7 cellular contexts compared by ENCODE assay signal in the genomic region with DNA sequence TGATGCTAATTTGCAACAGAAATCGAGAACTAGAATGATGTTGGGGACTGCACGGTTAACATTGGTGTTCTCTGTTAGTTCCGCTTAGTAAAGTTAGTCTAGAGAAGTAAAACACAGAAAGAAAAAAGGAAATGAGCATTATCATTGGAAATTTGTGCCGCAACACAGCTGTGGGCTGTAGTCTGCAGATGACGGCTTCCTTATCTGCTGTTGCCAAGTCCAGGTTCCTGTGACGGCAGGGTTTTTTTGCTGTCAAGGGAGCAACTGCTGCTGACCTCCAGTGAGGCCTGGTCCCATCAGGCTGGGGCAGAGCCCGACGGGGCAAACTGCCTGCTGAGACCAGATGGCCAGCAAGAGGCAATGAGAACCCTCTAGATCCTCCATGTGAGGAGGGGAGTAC. TPM values are rescaled to one million over a fixed set of nuclear protein-coding genes. Genes with fewer than 3 reads are reported as not detected.
A peak's percentile ranks its signal among the peaks of the same experiment; 100 is the strongest.
DNase-seq lines count a peak whose midpoint lies in the region; ATAC-seq lines count a peak whose summit lies in the region.

No MANE protein-coding gene starts in this region.

- peaks cover 4% of the 10 kb centered on the region for H3K36me3 Mint-ChIP-seq in T-helper 17 cell (ENCODE audit: low read depth)
- H3K36me3 Mint-ChIP-seq in stimulated activated memory B cell treated with anti-CD40 and anti-IgM and Interleukin-4, amounts not matched to agents 10 μg/mL and 1 μg/mL and 100 μg/mL, for 72 hours, result peaks cover 18% of the 10 kb centered on the region
- peaks cover 82% of the 10 kb centered on the region for H3K36me3 Mint-ChIP-seq in activated T-cell treated with anti-CD3 and anti-CD28 coated beads, Interleukin-2, amount 50 U/mL, for 24 hours (ENCODE audit: low read depth)

- no peaks in the 10 kb centered on the region for H3K4me1 Mint-ChIP-seq in T-helper 17 cell
- H3K4me1 Mint-ChIP-seq in stimulated activated memory B cell treated with anti-CD40 and anti-IgM and Interleukin-4, amounts not matched to agents 10 μg/mL and 1 μg/mL and 100 μg/mL, for 72 hours, result peaks cover 47% of the 10 kb centered on the region
- H3K4me1 Mint-ChIP-seq in activated T-cell treated with anti-CD3 and anti-CD28 coated beads, Interleukin-2, amount 50 U/mL, for 24 hours (ENCODE audit: low read depth), result peaks cover 59% of the 10 kb centered on the region

- no peak overlapping the region for H3K27ac Mint-ChIP-seq in T-helper 17 cell
- H3K27ac Mint-ChIP-seq in stimulated activated memory B cell treated with anti-CD40 and anti-IgM and Interleukin-4, amounts not matched to agents 10 μg/mL and 1 μg/mL and 100 μg/mL, for 72 hours, result peak overlapping the region; percentile 93
- no peak overlapping the region for H3K27ac Mint-ChIP-seq in activated T-cell treated with anti-CD3 and anti-CD28 coated beads, Interleukin-2, amount 50 U/mL, for 24 hours

- H3K4me3 Mint-ChIP-seq in T-helper 17 cell, result no peak overlapping the region
- no peak overlapping the region for H3K4me3 Mint-ChIP-seq in stimulated activated memory B cell treated with anti-CD40 and anti-IgM and Interleukin-4, amounts not matched to agents 10 μg/mL and 1 μg/mL and 100 μg/mL, for 72 hours
- H3K4me3 Mint-ChIP-seq in activated T-cell treated with anti-CD3 and anti-CD28 coated beads, Interleukin-2, amount 50 U/mL, for 24 hours, result no peak overlapping the region

- no peaks in the 10 kb centered on the region for H3K9me3 ChIP-seq in T-helper 17 cell (ENCODE audit: control insufficient read depth, low read length, poor library complexity, severe bottlenecking)

- no peak for DNase-seq in T-helper 17 cell
- no peak for DNase-seq in DMS79 treated with DMSO at 0.1 percent for 48 hours (lab: John Stamatoyannopoulos, UW)
- no peak for DNase-seq in activated CD4-positive, alpha-beta T cell treated with anti-CD3 and anti-CD28 coated beads, Interleukin-2, amount 50 U/mL, for 1 hour
- no peak for DNase-seq in activated T-cell treated with anti-CD3 and anti-CD28 coated beads, Interleukin-2, amount 50 U/mL, for 24 hours

- ATAC-seq in GM19372 (IDR thresholded peaks at IDR 0.05; ENCODE audit: low read depth, unreplicated experiment) (peak; percentile 62), HG02973 (IDR thresholded peaks at IDR 0.05; ENCODE audit: unreplicated experiment) (peak; percentile 88), T-helper 17 cell (peak; percentile 35)
- peak; percentile 96 for ATAC-seq in stimulated activated memory B cell treated with anti-CD40 and anti-IgM and Interleukin-4, amounts not matched to agents 10 μg/mL and 1 μg/mL and 100 μg/mL, for 72 hours

- no peaks in the 10 kb centered on the region for H3K27me3 Mint-ChIP-seq in T-helper 17 cell
- H3K27me3 Mint-ChIP-seq in stimulated activated memory B cell treated with anti-CD40 and anti-IgM and Interleukin-4, amounts not matched to agents 10 μg/mL and 1 μg/mL and 100 μg/mL, for 72 hours, result no peaks in the 10 kb centered on the region
- H3K27me3 Mint-ChIP-seq in activated T-cell treated with anti-CD3 and anti-CD28 coated beads, Interleukin-2, amount 50 U/mL, for 24 hours, result peaks cover 12% of the 10 kb centered on the region

- H3K9me3 Mint-ChIP-seq in stimulated activated memory B cell treated with anti-CD40 and anti-IgM and Interleukin-4, amounts not matched to agents 10 μg/mL and 1 μg/mL and 100 μg/mL, for 72 hours, result no peaks in the 10 kb centered on the region
- H3K9me3 Mint-ChIP-seq in activated T-cell treated with anti-CD3 and anti-CD28 coated beads, Interleukin-2, amount 50 U/mL, for 24 hours, result no peaks in the 10 kb centered on the region

RNA-seq across cellular contexts. Expression of gene PHEX, which starts 38.9 kb away (rescaled TPM):
- total RNA-seq in T-helper 17 cell, result under 1 TPM; 0.32 to 0.91 TPM

RNA-seq across cellular contexts. Expression of gene SMS, which starts 52.8 kb away (rescaled TPM):
- total RNA-seq in T-helper 17 cell, result 10 to 100 TPM; 15.6 to 19.6 TPM

Comparison
In these comparisons a context has a peak if more than half of its experiments do, and no peak if none do; other contexts are left out.
1. ATAC-seq: peak in every context shown above with its lines; median percentile 96 in stimulated activated memory B cell treated with anti-CD40 and anti-IgM and Interleukin-4, amounts not matched to agents 10 μg/mL and 1 μg/mL and 100 μg/mL, for 72 hours; 88 in HG02973; 62 in GM19372; 35 in T-helper 17 cell.